ENCODE assay signal across 19 cellular contexts in the genomic region with DNA sequence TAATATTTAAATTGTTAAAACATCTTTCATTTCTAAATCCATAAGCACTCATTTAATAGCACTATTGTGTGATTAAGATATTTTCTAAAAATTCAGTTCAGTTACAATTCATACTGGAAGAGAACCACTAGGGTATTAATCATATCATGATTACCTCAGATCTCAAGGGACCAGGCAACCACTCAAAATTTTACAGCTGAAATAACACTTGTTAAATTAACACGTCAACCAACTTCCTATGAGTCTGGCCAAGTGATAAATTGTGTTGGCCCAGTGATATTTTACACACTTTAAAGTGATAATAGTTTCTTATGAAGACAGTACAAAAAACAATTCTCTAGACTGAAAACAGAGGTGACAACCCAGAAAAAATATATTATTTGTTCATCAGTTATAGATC.
"Had no signal": no experiment of that assay in that cellular context is flagged by ENCODE, and none has a peak within 500 bp of the region (broad histone marks: within the 10 kb centered on the region; RNA-seq: fewer than 3 reads in every experiment).

No MANE protein-coding gene starts in this region.

- DNase-seq: activated CD4-positive, alpha-beta T cell treated with anti-CD3 and anti-CD28 coated beads, Interleukin-2, amount 50 U/mL, for 48 hours; activated gamma-delta T cell treated with Interleukin-2 at 50 U/mL for 16 hours; activated naive CD8-positive, alpha-beta T cell treated with anti-CD3 and anti-CD28 coated beads for 36 hours; activated T-cell treated with anti-CD3 and anti-CD28 coated beads, Interleukin-2, amount 50 U/mL, for 48 hours; caudate nucleus; cortex of kidney; effector memory CD4-positive, alpha-beta T cell; left cardiac atrium; mucosa of descending colon; natural killer cell; occipital lobe; right lobe of liver; stimulated activated CD4-positive, alpha-beta T cell treated with anti-CD3 and anti-CD28 coated beads, Interleukin-12 subunit alpha, Interleukin-12 subunit beta, amount 100 ng/mL, for 4 hours; stimulated activated naive CD4-positive, alpha-beta T cell; substantia nigra; upper lobe of right lung had no signal

- H3K36me3 ChIP-seq: prostate gland, right lobe of liver, upper lobe of right lung had no signal

- H3K9me3 ChIP-seq: prostate gland, right lobe of liver, upper lobe of right lung had no signal

- H3K4me1 ChIP-seq: prostate gland, right lobe of liver, upper lobe of right lung had no signal

- H3K4me3 ChIP-seq: mucosa of descending colon, prostate gland, right lobe of liver, upper lobe of right lung had no signal

- H3K27ac ChIP-seq: epithelial cell of prostate, prostate gland, right lobe of liver, upper lobe of right lung had no signal

- ATAC-seq: activated CD4-positive, CD25-positive, alpha-beta regulatory T cell treated with anti-CD3 and anti-CD28 coated beads, Interleukin-2, amount 50 U/mL, for 24 hours; mucosa of descending colon; natural killer cell; right lobe of liver; upper lobe of right lung had no signal

- H3K27me3 ChIP-seq: right lobe of liver, upper lobe of right lung had no signal
